Comparison of ENCODE assay signal across 15 cellular contexts in the genomic region with DNA sequence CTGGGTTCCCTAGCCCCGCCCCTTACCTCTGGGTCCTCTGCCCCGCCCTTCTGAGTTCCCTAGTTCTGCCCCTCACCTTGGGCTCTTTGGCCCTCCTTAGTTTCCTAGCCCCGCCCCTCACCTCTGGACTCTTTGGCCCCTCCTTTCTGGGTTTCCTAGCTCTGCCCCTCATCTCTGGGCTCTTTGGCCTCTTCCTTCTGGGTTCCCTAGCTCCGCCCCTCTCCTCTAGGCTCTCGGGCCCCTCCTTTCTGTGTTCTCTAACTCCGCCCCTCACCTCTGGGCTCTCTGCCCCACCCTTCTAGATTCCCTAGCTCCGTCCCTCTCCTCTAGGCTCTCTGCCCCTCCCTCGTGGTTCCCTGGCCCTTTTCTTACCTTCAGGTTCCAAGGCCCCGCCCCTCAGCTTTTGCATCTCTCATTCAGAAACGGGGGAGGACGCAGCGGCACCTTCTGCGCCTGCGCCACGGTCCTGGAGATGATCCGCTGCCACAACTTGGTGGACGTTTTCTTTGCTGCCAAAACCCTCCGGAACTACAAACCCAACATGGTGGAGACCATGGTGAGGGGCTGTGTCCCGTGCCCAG.
A peak's percentile ranks its signal among the peaks of the same experiment; 100 is the strongest.
DNase-seq lines count a peak whose midpoint lies in the region; ATAC-seq and TF ChIP-seq lines count a peak whose summit lies in the region.
"Had no signal": no experiment of that assay in that cellular context is flagged by ENCODE, and none has a peak within 500 bp of the region (broad histone marks: within the 10 kb centered on the region; RNA-seq: fewer than 3 reads in every experiment).

No MANE protein-coding gene starts in this region.

- no peak overlapping the region for H3K9ac ChIP-seq in iPS-18a (ENCODE audit: low read length)
- no peak overlapping the region for H3K9ac ChIP-seq in GM23248

- no peaks in the 10 kb centered on the region for H3K4me1 Mint-ChIP-seq in activated CD4-positive, alpha-beta T cell treated with anti-CD3 and anti-CD28 coated beads for 36 hours
- no peaks in the 10 kb centered on the region for H3K4me1 Mint-ChIP-seq in naive thymus-derived CD8-positive, alpha-beta T cell

- no peak for TF ChIP-seq POLR2A in testis (IDR thresholded peaks at IDR 0.05)

- no TSS peak for BruUV-seq in OCI-LY7 (replicated peaks; lab: Mats Ljungman, UMichigan)

- no peak overlapping the region for H3K27ac Mint-ChIP-seq in activated CD4-positive, alpha-beta T cell treated with anti-CD3 and anti-CD28 coated beads for 36 hours
- peak overlapping the region in 1 of 10 donors; percentile 12 for H3K27ac Mint-ChIP-seq in naive thymus-derived CD8-positive, alpha-beta T cell
- H3K27ac Mint-ChIP-seq: activated naive CD4-positive, alpha-beta T cell treated with anti-CD3 and anti-CD28 coated beads for 36 hours had no signal

- H3K27ac ChIP-seq in iPS-18a (ENCODE audit: low read length) (peak overlapping the region; percentile 38), testis (peak overlapping the region in 1 of 2 donors; percentile 11), OCI-LY7 (ENCODE audit: low read depth, low read length, poor library complexity, severe bottlenecking) (no peak overlapping the region), GM23248 (no peak overlapping the region)
- H3K27ac ChIP-seq: heart right ventricle, SJCRH30, tibial artery had no signal

- DNase-seq in activated CD4-positive, alpha-beta T cell treated with anti-CD3 and anti-CD28 coated beads for 36 hours, result no peak
- DNase-seq in activated CD4-positive, alpha-beta T cell treated with anti-CD3 and anti-CD28 coated beads for 1 hour, result no peak
- DNase-seq in SW480 (ENCODE audit: low spot score), result peak; percentile 11
- DNase-seq in testis, result peak; percentile 73
- no peak for DNase-seq in OCI-LY7 (ENCODE audit: low spot score)
- DNase-seq in GM23248, result no peak
- no peak for DNase-seq in naive thymus-derived CD8-positive, alpha-beta T cell
- DNase-seq: activated naive CD4-positive, alpha-beta T cell treated with anti-CD3 and anti-CD28 coated beads for 36 hours; heart right ventricle; IMR-90; NCI-H1436 treated with DMSO at 0.1 percent for 48 hours; NCI-H524 treated with DMSO at 0.1 percent for 48 hours had no signal

- H3K4me2 ChIP-seq in OCI-LY7 (ENCODE audit: low read length) (no peak overlapping the region), GM23248 (ENCODE audit: unreplicated experiment) (no peak overlapping the region)

- in situ Hi-C loops in GM23248 (cut with MboI), result no loop called here

- intact Hi-C loops in activated CD4-positive, alpha-beta T cell treated with anti-CD3 and anti-CD28 coated beads for 36 hours (cut with DNase I, micrococcal nuclease), result no loop called here
- intact Hi-C loops in testis (cut with DNase I; ENCODE audit: low total_unique reads) (no loop called here), OCI-LY7 (cut with micrococcal nuclease; ENCODE audit: unreplicated experiment) (loop anchor here (10.0 kb wide), 1 partner anchor 90 kb away; a partner anchor contains a TSS)

- H3K4me3 ChIP-seq in iPS-18a (ENCODE audit: low read length), result peak overlapping the region; percentile 56
- H3K4me3 ChIP-seq in testis, result peak overlapping the region; percentile 15 to 39
- H3K4me3 ChIP-seq in OCI-LY7 (ENCODE audit: low read depth, low read length, poor library complexity, severe bottlenecking), result no peak overlapping the region
- no peak overlapping the region for H3K4me3 ChIP-seq in GM23248
- H3K4me3 ChIP-seq: heart right ventricle, SJCRH30, tibial artery had no signal

- H3K4me1 ChIP-seq in iPS-18a (ENCODE audit: control insufficient read depth, low read depth, low read length) (peaks cover 10% of the 10 kb centered on the region), testis (no peaks in the 10 kb centered on the region), OCI-LY7 (ENCODE audit: insufficient read depth, low read length, poor library complexity, severe bottlenecking) (no peaks in the 10 kb centered on the region), GM23248 (ENCODE audit: insufficient read depth) (no peaks in the 10 kb centered on the region)
- H3K4me1 ChIP-seq: SJCRH30, tibial artery had no signal

- POLR2A ChIA-PET in activated CD4-positive, alpha-beta T cell treated with anti-CD3 and anti-CD28 coated beads for 36 hours (lab: Charles Lee), result no interaction called here
- POLR2A ChIA-PET in OCI-LY7 (lab: Charles Lee), result no interaction called here
- POLR2A ChIA-PET in naive thymus-derived CD8-positive, alpha-beta T cell (lab: Charles Lee), result no interaction called here

- ATAC-seq in activated CD4-positive, alpha-beta T cell treated with anti-CD3 and anti-CD28 coated beads for 36 hours, result peak; percentile 19
- ATAC-seq in naive thymus-derived CD8-positive, alpha-beta T cell, result no peak

- H3K9me2 ChIP-seq in OCI-LY7 (ENCODE audit: insufficient read depth, low read length) (no peaks in the 10 kb centered on the region), GM23248 (ENCODE audit: insufficient read depth) (no peaks in the 10 kb centered on the region)

- CTCF ChIA-PET in activated CD4-positive, alpha-beta T cell treated with anti-CD3 and anti-CD28 coated beads for 36 hours (lab: Charles Lee), result no interaction called here
- CTCF ChIA-PET in OCI-LY7 (lab: Charles Lee; ENCODE audit: unreplicated experiment), result interaction anchor here (0.7 kb wide), 1 partner anchor 384 kb away, joined by 9 read pairs; no protein-coding TSS in a partner anchor

- WGBS in testis, 2 donors, result 45 to 52% methylated on average over 19 of the region's 19 CpGs
- 82 to 83% methylated on average over 16 to 19 of the region's 19 CpGs for WGBS in GM23248 (ENCODE audit: low coverage in 1 of 2, low lambda C conversion rate in 2 of 2, missing lambda C conversion rate in 2 of 2), 2 experiments

- H3K9me3 Mint-ChIP-seq in activated CD4-positive, alpha-beta T cell treated with anti-CD3 and anti-CD28 coated beads for 36 hours (ENCODE audit: low read depth), result no peaks in the 10 kb centered on the region
- H3K9me3 Mint-ChIP-seq in naive thymus-derived CD8-positive, alpha-beta T cell, result no peaks in the 10 kb centered on the region
- H3K9me3 Mint-ChIP-seq: activated naive CD4-positive, alpha-beta T cell treated with anti-CD3 and anti-CD28 coated beads for 36 hours had no signal

- H3K27me3 ChIP-seq in iPS-18a (ENCODE audit: control insufficient read depth, insufficient read depth, low read length) (no peaks in the 10 kb centered on the region), testis (no peaks in the 10 kb centered on the region), GM23248 (replicated peaks; ENCODE audit: insufficient read depth) (no peaks in the 10 kb centered on the region)
- H3K27me3 ChIP-seq: SJCRH30, tibial artery had no signal

- H3K79me2 ChIP-seq in OCI-LY7 (ENCODE audit: insufficient read depth, low read depth, low read length) (no peaks in the 10 kb centered on the region), GM23248 (ENCODE audit: insufficient read depth) (no peaks in the 10 kb centered on the region)

- H3K27me3 Mint-ChIP-seq in activated CD4-positive, alpha-beta T cell treated with anti-CD3 and anti-CD28 coated beads for 36 hours, result no peaks in the 10 kb centered on the region
- peaks cover 0 to 10% (median 4%) of the 10 kb centered on the region in 5 donors for H3K27me3 Mint-ChIP-seq in naive thymus-derived CD8-positive, alpha-beta T cell

- H2AFZ ChIP-seq in OCI-LY7 (ENCODE audit: low read length) (no peak overlapping the region), GM23248 (no peak overlapping the region)

- H3K36me3 Mint-ChIP-seq in activated CD4-positive, alpha-beta T cell treated with anti-CD3 and anti-CD28 coated beads for 36 hours (ENCODE audit: low read depth), result no peaks in the 10 kb centered on the region
- H3K36me3 Mint-ChIP-seq in naive thymus-derived CD8-positive, alpha-beta T cell, result no peaks in the 10 kb centered on the region

- H3K9me3 ChIP-seq in iPS-18a (ENCODE audit: control insufficient read depth, low read depth, low read length) (no peaks in the 10 kb centered on the region), testis (no peaks in the 10 kb centered on the region), OCI-LY7 (ENCODE audit: low read length) (no peaks in the 10 kb centered on the region), GM23248 (ENCODE audit: low read depth) (no peaks in the 10 kb centered on the region)
- H3K9me3 ChIP-seq: heart right ventricle, SJCRH30, tibial artery had no signal

- no peak overlapping the region for H3K4me3 Mint-ChIP-seq in activated CD4-positive, alpha-beta T cell treated with anti-CD3 and anti-CD28 coated beads for 36 hours
- no peak overlapping the region for H3K4me3 Mint-ChIP-seq in naive thymus-derived CD8-positive, alpha-beta T cell
- H3K4me3 Mint-ChIP-seq: activated naive CD4-positive, alpha-beta T cell treated with anti-CD3 and anti-CD28 coated beads for 36 hours had no signal

- no peaks in the 10 kb centered on the region for H3F3A ChIP-seq in GM23248 (ENCODE audit: insufficient read depth)

- no peak for TF ChIP-seq CTCF in testis (IDR thresholded peaks at IDR 0.05)
- no peak for TF ChIP-seq CTCF in OCI-LY7 (conservative IDR thresholded peaks at IDR 0.05; ENCODE audit: low read length)

- H4K20me1 ChIP-seq in OCI-LY7 (ENCODE audit: insufficient read depth, low read length), result no peaks in the 10 kb centered on the region; the same call in 1 of the 2 replicates
- H4K20me1 ChIP-seq in GM23248 (ENCODE audit: insufficient read depth), result no peaks in the 10 kb centered on the region

- H3K36me3 ChIP-seq in iPS-18a (ENCODE audit: control insufficient read depth, low read depth, low read length) (no peaks in the 10 kb centered on the region), testis (ENCODE audit: low read depth, missing control alignments) (no peaks in the 10 kb centered on the region), OCI-LY7 (ENCODE audit: insufficient read depth, low read length) (no peaks in the 10 kb centered on the region), GM23248 (ENCODE audit: low read depth) (no peaks in the 10 kb centered on the region)
- H3K36me3 ChIP-seq: heart right ventricle, SJCRH30 had no signal

Comparison
In these comparisons a context has a peak if more than half of its experiments do, and no peak if none do; other contexts are left out.
1. DNase-seq: peak in SW480 (single experiment) and testis (single experiment); none in activated CD4-positive, alpha-beta T cell treated with anti-CD3 and anti-CD28 coated beads for 36 hours (single experiment), activated CD4-positive, alpha-beta T cell treated with anti-CD3 and anti-CD28 coated beads for 1 hour (single experiment), OCI-LY7 (single experiment), GM23248 (single experiment) and naive thymus-derived CD8-positive, alpha-beta T cell (0 of 10).
2. H3K4me3 ChIP-seq: peak in iPS-18a (single experiment) and testis (2 of 2); none in OCI-LY7 (single experiment) and GM23248 (single experiment).